In genomic region chr3:66483006-66483928, GRCh38 we compare ENCODE assay signal across 8 cellular contexts. TPM values are rescaled to one million over a fixed set of nuclear protein-coding genes. Genes with fewer than 3 reads are reported as not detected.
A peak's percentile ranks its signal among the peaks of the same experiment; 100 is the strongest.
DNase-seq lines count a peak whose midpoint lies in the region; ATAC-seq and TF ChIP-seq lines count a peak whose summit lies in the region.

No MANE protein-coding gene starts in this region.

- no peak for ATAC-seq in HG03039 (IDR thresholded peaks at IDR 0.05; ENCODE audit: unreplicated experiment)

- no peak for TF ChIP-seq POLR2A in breast epithelium (IDR thresholded peaks at IDR 0.05)

- peaks cover 9% of the 10 kb centered on the region for H3K36me3 Mint-ChIP-seq in MCF 10A (ENCODE audit: insufficient read depth, unreplicated experiment)
- H3K36me3 Mint-ChIP-seq in osteocyte (ENCODE audit: unreplicated experiment), result peaks cover 3% of the 10 kb centered on the region
- peaks cover 3% of the 10 kb centered on the region for H3K36me3 Mint-ChIP-seq in endothelial cell (ENCODE audit: low read depth, unreplicated experiment)

- TF ChIP-seq CTCF in breast epithelium (IDR thresholded peaks at IDR 0.05), result no peak
- no peak for TF ChIP-seq CTCF in MCF 10A (IDR thresholded peaks at IDR 0.05; ENCODE audit: unreplicated experiment)
- TF ChIP-seq CTCF in RWPE1 (conservative IDR thresholded peaks at IDR 0.05; ENCODE audit: low read depth), result no peak
- TF ChIP-seq CTCF in osteocyte (IDR thresholded peaks at IDR 0.05), result no peak
- TF ChIP-seq CTCF in endothelial cell (IDR thresholded peaks at IDR 0.05; ENCODE audit: unreplicated experiment), result no peak

- no TSS peak for BruUV-seq in MCF 10A (replicated peaks; lab: Mats Ljungman, UMichigan)

- DNase-seq in breast epithelium (ENCODE audit: low spot score in 2 of 2) (peak in 1 of 2 donors; percentile 55), MCF 10A (ENCODE audit: unreplicated experiment) (no peak), RWPE1 (ENCODE audit: low spot score) (no peak), fibroblast of peridontal ligament (ENCODE audit: extremely low read depth) (peak; percentile 72), osteocyte (ENCODE audit: extremely low spot score, unreplicated experiment) (no peak), SW480 (ENCODE audit: low spot score) (no peak), endothelial cell (ENCODE audit: low spot score) (no peak)

- H3K9me3 Mint-ChIP-seq in MCF 10A (ENCODE audit: unreplicated experiment), result no peaks in the 10 kb centered on the region
- H3K9me3 Mint-ChIP-seq in osteocyte (ENCODE audit: unreplicated experiment), result no peaks in the 10 kb centered on the region
- no peaks in the 10 kb centered on the region for H3K9me3 Mint-ChIP-seq in endothelial cell (ENCODE audit: unreplicated experiment)

- H3K27ac ChIP-seq in breast epithelium, result peak overlapping the region; percentile 81 to 84
- H3K27ac ChIP-seq in RWPE1, result peak overlapping the region; percentile 1

- CTCF ChIA-PET in MCF 10A (lab: Yijun Ruan, JAX), result interaction anchor here (0.6 to 2.3 kb wide), 4 partner anchors 10 to 239 kb away, joined by 3 to 8 read pairs (median 4); no protein-coding TSS in a partner anchor
- CTCF ChIA-PET in RWPE1 (lab: Yijun Ruan, JAX), result no interaction called here

- H3K36me3 ChIP-seq in breast epithelium, result no peaks in the 10 kb centered on the region

- POLR2A ChIA-PET in MCF 10A (lab: Yijun Ruan, JAX), result interaction anchor here (1.3 kb wide), 1 partner anchor 10 kb away, joined by 6 read pairs; no protein-coding TSS in a partner anchor
- POLR2A ChIA-PET in RWPE1 (lab: Yijun Ruan, JAX; ENCODE audit: low non-redundant PET), result no interaction called here

- H3K9me3 ChIP-seq in breast epithelium, result no peaks in the 10 kb centered on the region

- H3K27me3 Mint-ChIP-seq in MCF 10A (ENCODE audit: insufficient read depth, unreplicated experiment) (no peaks in the 10 kb centered on the region), osteocyte (ENCODE audit: unreplicated experiment) (no peaks in the 10 kb centered on the region), endothelial cell (ENCODE audit: unreplicated experiment) (peaks cover 3% of the 10 kb centered on the region)

- no peaks in the 10 kb centered on the region for H3K27me3 ChIP-seq in breast epithelium

- peaks cover 15 to 46% of the 10 kb centered on the region in 2 donors for H3K4me1 ChIP-seq in breast epithelium

- no peak overlapping the region for H3K27ac Mint-ChIP-seq in MCF 10A (ENCODE audit: low read depth, unreplicated experiment)
- H3K27ac Mint-ChIP-seq in osteocyte (ENCODE audit: unreplicated experiment), result peak overlapping the region; percentile 64
- H3K27ac Mint-ChIP-seq in endothelial cell (ENCODE audit: unreplicated experiment), result no peak overlapping the region

- H3K4me3 Mint-ChIP-seq in MCF 10A (ENCODE audit: unreplicated experiment), result no peak overlapping the region
- no peak overlapping the region for H3K4me3 Mint-ChIP-seq in osteocyte (ENCODE audit: unreplicated experiment)
- H3K4me3 Mint-ChIP-seq in endothelial cell (ENCODE audit: unreplicated experiment), result no peak overlapping the region

- intact Hi-C loops in breast epithelium (cut with DNase I; ENCODE audit: low total_unique reads), result no loop called here
- intact Hi-C loops in MCF 10A (cut with micrococcal nuclease), result no loop called here

- H3K4me3 ChIP-seq in breast epithelium, result peak overlapping the region in 1 of 3 donors; percentile 9

- H3K4me1 Mint-ChIP-seq in MCF 10A (ENCODE audit: insufficient read depth, unreplicated experiment) (peaks cover 24% of the 10 kb centered on the region), osteocyte (ENCODE audit: unreplicated experiment) (peaks cover 66% of the 10 kb centered on the region), endothelial cell (ENCODE audit: unreplicated experiment) (peaks cover 67% of the 10 kb centered on the region)

RNA-seq across cellular contexts. Expression of gene LRIG1, which starts 17.6 kb away (rescaled TPM):
- total RNA-seq in breast epithelium, result 100 to 1,000 TPM in 2 of 3 donors, 10 to 100 TPM in 1; 66.1 to 227 (median 131) TPM
- total RNA-seq in MCF 10A (2022), result 15.2 and 17.2 TPM in 2 replicates
- total RNA-seq in osteocyte, result 60.8 and 64.2 TPM in 2 replicates
- 25.1 TPM for total RNA-seq in endothelial cell (ENCODE audit: unreplicated experiment)
